8 cellular contexts compared by ENCODE assay signal in the genomic region with DNA sequence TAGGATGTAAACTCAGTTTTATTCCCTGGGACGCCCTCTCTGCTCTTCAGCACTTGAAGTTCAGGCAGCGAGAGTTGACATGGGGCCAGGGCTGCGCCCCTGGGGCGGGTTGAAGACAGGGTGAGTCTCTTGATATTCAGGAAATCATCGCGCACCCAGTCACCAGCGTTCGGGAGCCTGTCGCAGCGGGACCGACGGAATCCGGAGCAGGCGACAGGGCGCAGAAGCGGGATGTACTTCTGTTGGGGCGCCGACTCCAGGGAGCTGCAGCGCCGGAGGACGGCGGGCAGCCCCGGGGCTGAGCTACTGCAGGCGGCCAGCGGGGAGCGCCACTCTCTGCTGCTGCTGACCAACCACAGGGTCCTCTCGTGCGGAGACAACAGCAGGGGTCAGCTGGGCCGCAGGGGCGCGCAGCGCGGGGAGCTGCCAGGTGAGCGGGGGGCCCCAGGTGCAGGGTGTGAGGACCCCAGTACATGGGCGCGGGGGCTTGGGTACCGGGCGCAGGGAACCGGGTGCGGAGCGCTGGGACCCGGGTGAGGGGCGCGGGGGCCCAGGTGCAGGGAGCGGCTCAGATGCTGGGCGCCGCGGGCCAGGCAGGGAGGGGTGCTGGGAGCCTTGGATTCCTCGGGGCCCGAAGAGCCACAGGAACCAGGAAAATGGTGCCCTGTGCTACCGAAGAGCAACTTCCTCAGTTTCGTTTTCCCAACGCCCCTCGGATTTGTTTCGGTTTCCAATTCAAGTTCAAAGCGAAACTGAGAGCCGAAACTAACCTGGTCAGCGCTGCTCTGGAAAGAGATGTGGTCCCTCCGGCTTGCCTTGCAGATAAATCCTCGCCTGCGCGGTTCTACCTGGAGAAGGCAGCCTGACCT. TPM values are rescaled to one million over a fixed set of nuclear protein-coding genes. Genes with fewer than 3 reads are reported as not detected.
DNase-seq lines count a peak whose midpoint lies in the region; ATAC-seq and TF ChIP-seq lines count a peak whose summit lies in the region.

A gene (plus strand): TSS at position 162 of the 869 bp plus-strand sequence. CDS start 70 bp downstream, at position 232.

- peaks cover 9% of the 10 kb centered on the region for H3K4me1 ChIP-seq in effector memory CD4-positive, alpha-beta T cell (ENCODE audit: control insufficient read depth, insufficient read depth, low read length, poor library complexity, severe bottlenecking)

- H3K27me3 Mint-ChIP-seq in CD14-positive monocyte (ENCODE audit: low read depth in 3 of 3), result peaks cover 1 to 6% (median 2%) of the 10 kb centered on the region in 3 donors
- no peaks in the 10 kb centered on the region for H3K27me3 Mint-ChIP-seq in activated CD8-positive, alpha-beta T cell treated with anti-CD3 and anti-CD28 coated beads, Interleukin-2, amount 10 ng/mL, durations not matched to agents 7 days and 5 days (ENCODE audit: low read depth)

- H3K27ac ChIP-seq in effector memory CD4-positive, alpha-beta T cell (ENCODE audit: insufficient read depth, low read length, poor library complexity, severe bottlenecking), result peak within 1 kb of the TSS; percentile 88

- peak within 1 kb of the TSS; percentile 93 to 97 for H3K4me3 Mint-ChIP-seq in CD14-positive monocyte
- H3K4me3 Mint-ChIP-seq in activated CD8-positive, alpha-beta T cell treated with anti-CD3 and anti-CD28 coated beads, Interleukin-2, amount 10 ng/mL, durations not matched to agents 7 days and 5 days, result peak within 1 kb of the TSS; percentile 87

- no peaks in the 10 kb centered on the region for H3K9me3 ChIP-seq in effector memory CD4-positive, alpha-beta T cell (ENCODE audit: control insufficient read depth, low read length)

- peaks cover 1 to 7% of the 10 kb centered on the region in 2 donors for H3K36me3 Mint-ChIP-seq in CD14-positive monocyte
- H3K36me3 Mint-ChIP-seq in activated CD8-positive, alpha-beta T cell treated with anti-CD3 and anti-CD28 coated beads, Interleukin-2, amount 10 ng/mL, durations not matched to agents 7 days and 5 days (ENCODE audit: low read depth), result peaks cover 50% of the 10 kb centered on the region

- peaks cover 0 to 2% (median 0%) of the 10 kb centered on the region in 7 donors for H3K9me3 Mint-ChIP-seq in CD14-positive monocyte
- peaks cover 21% of the 10 kb centered on the region for H3K9me3 Mint-ChIP-seq in activated CD8-positive, alpha-beta T cell treated with anti-CD3 and anti-CD28 coated beads, Interleukin-2, amount 10 ng/mL, durations not matched to agents 7 days and 5 days (ENCODE audit: insufficient read depth)

- ATAC-seq in GM19324 (IDR thresholded peaks at IDR 0.05; ENCODE audit: low FRiP score, unreplicated experiment) (peak; percentile 85), HG03460 (IDR thresholded peaks at IDR 0.05; ENCODE audit: unreplicated experiment) (peak; percentile 67)
- ATAC-seq in activated CD8-positive, alpha-beta T cell treated with anti-CD3 and anti-CD28 coated beads, Interleukin-2, amount 10 ng/mL, durations not matched to agents 7 days and 5 days, result peak; percentile 62

- intact Hi-C loops in CD14-positive monocyte (cut with micrococcal nuclease), result loop anchor here (5.0 kb wide), 2 partner anchors 78 to 92 kb away; a partner anchor contains a TSS

- H3K4me1 Mint-ChIP-seq in CD14-positive monocyte, result peaks cover 24% of the 10 kb centered on the region
- H3K4me1 Mint-ChIP-seq in activated CD8-positive, alpha-beta T cell treated with anti-CD3 and anti-CD28 coated beads, Interleukin-2, amount 10 ng/mL, durations not matched to agents 7 days and 5 days (ENCODE audit: low read depth), result peaks cover 58% of the 10 kb centered on the region

- H3K4me3 ChIP-seq in effector memory CD4-positive, alpha-beta T cell (ENCODE audit: insufficient read depth, low read depth, low read length, poor library complexity, severe bottlenecking), result peak within 1 kb of the TSS; percentile 99

- CTCF ChIA-PET in activated CD8-positive, alpha-beta T cell treated with anti-CD3 and anti-CD28 coated beads, Interleukin-2, amount 10 ng/mL, durations not matched to agents 7 days and 5 days (lab: Charles Lee), result interaction anchor here (1.0 to 2.7 kb wide), 8 partner anchors 11 to 160 kb away, joined by 3 to 19 read pairs (median 6); a partner anchor contains a TSS

- TF ChIP-seq CTCF in CD14-positive monocyte (IDR thresholded peaks at IDR 0.05), result peak; percentile 88

- peak; percentile 82 for DNase-seq in CD14-positive monocyte (ENCODE audit: low spot score)
- DNase-seq in NCI-H748 treated with DMSO at 0.1 percent for 48 hours (lab: John Stamatoyannopoulos, UW), result peak; percentile 40
- peak; percentile 94 for DNase-seq in activated CD8-positive, alpha-beta T cell treated with anti-CD3 and anti-CD28 coated beads, Interleukin-2, amount 10 ng/mL, durations not matched to agents 7 days and 5 days
- DNase-seq in effector memory CD4-positive, alpha-beta T cell, result peak; percentile 59 to 77 (median 64)
- DNase-seq in lung microvascular endothelial cell (ENCODE audit: low read depth in 2 of 2), result peak; percentile 93
- peak; percentile 39 to 71 (median 61) for DNase-seq in stimulated activated CD4-positive, alpha-beta T cell treated with anti-CD3 and anti-CD28 coated beads, TNF-alpha, amount 100 ng/mL, for 4 hours (ENCODE audit: low read depth in 3 of 3)

- no peaks in the 10 kb centered on the region for H3K36me3 ChIP-seq in effector memory CD4-positive, alpha-beta T cell (ENCODE audit: control insufficient read depth, insufficient read depth, low read length)

- POLR2A ChIA-PET in activated CD8-positive, alpha-beta T cell treated with anti-CD3 and anti-CD28 coated beads, Interleukin-2, amount 10 ng/mL, durations not matched to agents 7 days and 5 days (lab: Charles Lee), result interaction anchor here (0.7 to 2.2 kb wide), 7 partner anchors 55 to 110 kb away, joined by 3 to 37 read pairs (median 7); a partner anchor contains a TSS

- H3K27me3 ChIP-seq in effector memory CD4-positive, alpha-beta T cell (replicated peaks; ENCODE audit: control insufficient read depth, insufficient read depth, low read length, poor library complexity, severe bottlenecking), result no peaks in the 10 kb centered on the region

- H3K27ac Mint-ChIP-seq in CD14-positive monocyte, result peak within 1 kb of the TSS; percentile 84 to 95 (median 91)
- peak within 1 kb of the TSS; percentile 93 for H3K27ac Mint-ChIP-seq in activated CD8-positive, alpha-beta T cell treated with anti-CD3 and anti-CD28 coated beads, Interleukin-2, amount 10 ng/mL, durations not matched to agents 7 days and 5 days

RNA-seq across cellular contexts. Expression of the gene that starts here (rescaled TPM):
- polyA plus RNA-seq in CD14-positive monocyte, result 1 to 10 TPM; 4.1 to 9.4 TPM
- 10 to 100 TPM; 25.5 to 26.9 TPM for total RNA-seq in activated CD8-positive, alpha-beta T cell treated with anti-CD3 and anti-CD28 coated beads, Interleukin-2, amount 10 ng/mL, durations not matched to agents 7 days and 5 days
- total RNA-seq in lung microvascular endothelial cell, result 1.6 and 4.4 TPM in 2 replicates

Comparison
In these comparisons a context has a peak if more than half of its experiments do, and no peak if none do; other contexts are left out.
1. Peak in every context shown above with its lines: DNase-seq, ATAC-seq, H3K4me3 ChIP-seq and H3K27ac ChIP-seq.
2. DNase-seq: peak in every context shown above with its lines; median percentile 94 in activated CD8-positive, alpha-beta T cell treated with anti-CD3 and anti-CD28 coated beads, Interleukin-2, amount 10 ng/mL, durations not matched to agents 7 days and 5 days; 93 in lung microvascular endothelial cell; 82 in CD14-positive monocyte; 64 in effector memory CD4-positive, alpha-beta T cell; 61 in stimulated activated CD4-positive, alpha-beta T cell treated with anti-CD3 and anti-CD28 coated beads, TNF-alpha, amount 100 ng/mL, for 4 hours; 40 in NCI-H748 treated with DMSO at 0.1 percent for 48 hours.